In genomic region chr15:80999623-81000036, GRCh38 we compare ENCODE assay signal across 8 cellular contexts. TPM values are rescaled to one million over a fixed set of nuclear protein-coding genes. Genes with fewer than 3 reads are reported as not detected.
DNase-seq lines count a peak whose midpoint lies in the region; ATAC-seq and TF ChIP-seq lines count a peak whose summit lies in the region.

No MANE protein-coding gene starts in this region.

- 28 to 47% methylated on average over 13 of the region's 13 CpGs for WGBS in esophagus, 2 donors

- H3K9me3 ChIP-seq in esophagus (ENCODE audit: control insufficient read depth in 2 of 2, insufficient read depth in 1 of 2, low read depth in 1 of 2, low read length in 1 of 2) (peaks cover 0 to 7% of the 10 kb centered on the region in 2 donors), skeletal muscle satellite cell (replicated peaks; ENCODE audit: low read length) (no peaks in the 10 kb centered on the region)

- H3K4me2 ChIP-seq in skeletal muscle satellite cell (ENCODE audit: low read length), result peak overlapping the region; percentile 82

- peaks cover 7 to 10% of the 10 kb centered on the region in 2 donors for H3K4me1 ChIP-seq in esophagus (ENCODE audit: control insufficient read depth in 2 of 2, insufficient read depth in 2 of 2, low read length in 1 of 2)
- H3K4me1 ChIP-seq in skeletal muscle satellite cell (ENCODE audit: control insufficient read depth, insufficient read depth, low read length), result peaks cover 23% of the 10 kb centered on the region

- TF ChIP-seq CTCF in HL-60 (IDR thresholded peaks at IDR 0.05; ENCODE audit: insufficient read depth, low read length), result no peak

- H3K27me3 ChIP-seq in HL-60 (ENCODE audit: insufficient read depth, poor library complexity, severe bottlenecking), result no peaks in the 10 kb centered on the region
- H3K27me3 ChIP-seq in esophagus (ENCODE audit: control insufficient read depth in 1 of 2, insufficient read depth in 2 of 2, low read length in 2 of 2), result no peaks in the 10 kb centered on the region
- no peaks in the 10 kb centered on the region for H3K27me3 ChIP-seq in skeletal muscle satellite cell (ENCODE audit: control insufficient read depth, insufficient read depth, low read length)

- DNase-seq in HL-60 (ENCODE audit: low read depth in 1 of 2, low spot score in 1 of 2) (peak; percentile 50 to 74), Ammon's horn (ENCODE audit: low spot score) (no peak), T1000 (lab: John Stamatoyannopoulos, UW) (no peak)
- DNase-seq in activated CD4-positive, alpha-beta T cell treated with anti-CD3 and anti-CD28 coated beads, Interleukin-2, amount 50 U/mL, for 24 hours (ENCODE audit: low read depth in 1 of 2, low spot score in 1 of 2), result peak; percentile 26 to 44

- H3K27ac ChIP-seq in HL-60 (replicated peaks) (peak overlapping the region; percentile 88; the same call in 1 of the 2 replicates), esophagus (ENCODE audit: low read depth in 2 of 2, low read length in 1 of 2) (peak overlapping the region; percentile 76 to 100)

- ATAC-seq in GM18858 (IDR thresholded peaks at IDR 0.05; ENCODE audit: unreplicated experiment) (peak; percentile 31), GM21737 (IDR thresholded peaks at IDR 0.05; ENCODE audit: unreplicated experiment) (no peak)

- H3K9ac ChIP-seq in skeletal muscle satellite cell (ENCODE audit: low read depth, low read length), result peak overlapping the region; percentile 96

- H3K36me3 ChIP-seq in esophagus (ENCODE audit: control insufficient read depth in 2 of 2, insufficient read depth in 2 of 2, low read length in 1 of 2) (peaks cover 0 to 10% of the 10 kb centered on the region in 2 donors), skeletal muscle satellite cell (ENCODE audit: insufficient read depth, low read length) (peaks cover 19% of the 10 kb centered on the region)

- peak overlapping the region; percentile 82; the same call in 1 of the 2 replicates for H3K4me3 ChIP-seq in HL-60 (replicated peaks; ENCODE audit: insufficient read depth, low read length)
- peak overlapping the region; percentile 78 to 96 for H3K4me3 ChIP-seq in esophagus (ENCODE audit: low read depth in 1 of 2, low read length in 2 of 2)
- peak overlapping the region; percentile 79 for H3K4me3 ChIP-seq in skeletal muscle satellite cell (ENCODE audit: low read length)

RNA-seq across cellular contexts. Expression of gene TLNRD1, which starts 1.1 kb away (rescaled TPM):
- polyA plus RNA-seq in esophagus, result 1 to 10 TPM; 5.6 to 5.9 TPM
- total RNA-seq in skeletal muscle satellite cell (2012; rRNA removed), result 8.9 and 10.7 TPM in 2 replicates

RNA-seq across cellular contexts. Expression of gene MESD, which starts 10.0 kb away (rescaled TPM):
- 10 to 100 TPM; 11.4 to 14.4 TPM for polyA plus RNA-seq in esophagus
- 13.3 and 16.0 TPM in 2 replicates for total RNA-seq in skeletal muscle satellite cell (2012; rRNA removed)

Comparison
In these comparisons a context has a peak if more than half of its experiments do, and no peak if none do; other contexts are left out.
1. DNase-seq: peak in HL-60 (2 of 2) and activated CD4-positive, alpha-beta T cell treated with anti-CD3 and anti-CD28 coated beads, Interleukin-2, amount 50 U/mL, for 24 hours (2 of 2); none in Ammon's horn (single experiment) and T1000 (single experiment).
2. Peak in every context shown above with its lines, with median percentiles within 50 percentile points of each other: H3K4me3 ChIP-seq.